In genomic region chr14:20661197-20661596, GRCh38 we compare ENCODE assay signal across 1 cellular context.
TF ChIP-seq lines count a peak whose summit lies in the region.

No MANE protein-coding gene starts in this region.

TF ChIP-seq in HepG2, 621 proteins besides CTCF, POLR2A, EP300 and RAD21:
- TF ChIP-seq ZNF44 (CRISPR knock-in tag; IDR thresholded peaks at IDR 0.05): peak; percentile 93
- TF ChIP-seq E2F1 (CRISPR knock-in tag; IDR thresholded peaks at IDR 0.05): no peak
